ENCODE assay signal across 8 cellular contexts in the genomic region with DNA sequence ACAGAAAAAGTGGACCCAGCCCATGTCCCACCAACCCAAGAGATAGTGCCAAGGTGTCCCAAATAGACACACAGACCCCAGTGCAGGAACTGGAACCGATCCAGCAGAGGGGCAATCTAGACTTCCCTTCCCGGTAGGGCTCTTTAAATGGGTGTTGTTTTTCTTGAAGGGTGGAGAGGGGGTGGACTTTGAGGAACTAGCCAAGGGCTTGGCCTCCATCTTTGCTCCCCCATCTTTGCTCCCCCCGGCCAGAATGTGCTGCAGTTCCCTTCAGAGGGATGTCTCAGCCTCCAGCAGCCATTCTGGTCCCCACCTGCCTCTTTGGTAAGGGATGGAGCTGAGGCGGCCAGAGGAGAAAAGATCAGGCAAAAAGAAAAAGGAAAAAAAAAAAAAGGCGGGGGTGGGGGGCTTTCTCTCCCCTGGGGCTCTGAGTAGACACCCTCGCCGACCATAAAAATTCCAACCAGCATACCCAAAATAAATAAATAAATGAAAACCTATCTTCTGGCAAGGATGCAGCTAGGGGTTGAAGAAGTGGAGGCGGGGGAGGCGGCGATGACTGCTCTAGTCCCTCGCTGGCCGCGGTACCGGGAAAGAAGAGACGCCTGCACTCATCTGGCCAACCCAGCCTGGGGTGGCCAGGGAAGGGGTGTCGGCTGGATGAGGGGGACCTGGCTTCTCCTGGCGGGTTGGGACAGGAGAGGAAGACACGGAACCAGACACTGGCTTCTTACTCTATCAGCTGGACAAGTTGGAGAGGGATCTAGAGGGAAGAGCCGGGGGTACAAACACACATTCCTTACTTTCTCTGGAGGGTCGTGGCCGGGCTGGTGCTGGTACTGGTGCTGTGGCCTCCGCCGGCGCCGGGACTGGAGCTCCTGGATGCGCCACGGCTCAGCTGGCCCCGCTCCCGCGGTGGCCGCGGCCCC. TPM values are rescaled to one million over a fixed set of nuclear protein-coding genes. Genes with fewer than 3 reads are reported as not detected.
DNase-seq lines count a peak whose midpoint lies in the region; ATAC-seq and TF ChIP-seq lines count a peak whose summit lies in the region.

No MANE protein-coding gene starts in this region.

- no peaks in the 10 kb centered on the region for H3K9me3 ChIP-seq in HAP-1
- no peaks in the 10 kb centered on the region for H3K9me3 ChIP-seq in right cardiac atrium (ENCODE audit: control insufficient read depth, low read length)

- ATAC-seq in right cardiac atrium (no peak), GM19023 (IDR thresholded peaks at IDR 0.05; ENCODE audit: unreplicated experiment) (no peak)

- DNase-seq in HAP-1 (ENCODE audit: low spot score in 2 of 2), result peak in 1 of 2 experiments; percentile 43
- peak in 2 of 3 donors; percentile 43 to 68 for DNase-seq in right cardiac atrium
- DNase-seq in skeletal muscle cell (ENCODE audit: low read depth), result no peak
- DNase-seq in OCI-M1 (lab: John Stamatoyannopoulos, UW), result no peak
- no peak for DNase-seq in ACHN
- DNase-seq in hepatic stellate cell (ENCODE audit: low spot score), result no peak

- H3K36me3 ChIP-seq in HAP-1 (replicated peaks), result no peaks in the 10 kb centered on the region

- WGBS in right cardiac atrium, result 2% methylated on average over 32 of the region's 32 CpGs

- H3K27me3 ChIP-seq in HAP-1 (ENCODE audit: low read depth) (peaks cover 31% of the 10 kb centered on the region), right cardiac atrium (ENCODE audit: control insufficient read depth, insufficient read depth) (no peaks in the 10 kb centered on the region)

- H3K4me1 ChIP-seq in HAP-1 (peaks cover 7% of the 10 kb centered on the region), right cardiac atrium (ENCODE audit: control insufficient read depth, insufficient read depth, low read length) (no peaks in the 10 kb centered on the region)

- intact Hi-C loops in right cardiac atrium (cut with DNase I), result loop anchor here in 2 of 4 donors (5.0 to 10.0 kb wide), 2 partner anchors 115 to 117 kb away; a partner anchor contains a TSS

- H3K4me3 ChIP-seq in HAP-1 (peak overlapping the region; percentile 46), WI38 (ENCODE audit: low read depth, low read length) (peak overlapping the region; percentile 47), right cardiac atrium (ENCODE audit: low read length) (peak overlapping the region; percentile 77), skeletal muscle cell (ENCODE audit: low read depth, low read length) (peak overlapping the region; percentile 54)

- no peak overlapping the region for H3K27ac ChIP-seq in right cardiac atrium (ENCODE audit: low read length)

- in situ Hi-C loops in HAP-1 (cut with MboI; ENCODE audit: low sequenced_read_pairs) (loop anchor here (10.0 kb wide), 2 partner anchors 125 to 165 kb away; no protein-coding TSS in a partner anchor), ACHN (cut with HindIII; ENCODE audit: low pct_ligation_motif_present, low pct_unique_long_range_greater_than_20kb, low sequenced_read_pairs) (no loop called here)

- TF ChIP-seq CTCF in WI38 (IDR thresholded peaks at IDR 0.05; ENCODE audit: low read depth, low read length), result no peak

RNA-seq across cellular contexts. Expression of a gene that starts 38.5 kb away (rescaled TPM):
- total RNA-seq in right cardiac atrium, result 10 to 100 TPM; 11.6 to 15.3 (median 14.6) TPM
- 15.1 TPM for polyA plus RNA-seq in right cardiac atrium

Comparison
In these comparisons a context has a peak if more than half of its experiments do, and no peak if none do; other contexts are left out.
1. DNase-seq: peak in right cardiac atrium (2 of 3); none in skeletal muscle cell (single experiment), OCI-M1 (single experiment), ACHN (single experiment) and hepatic stellate cell (single experiment).
2. Peak in every context shown above with its lines, with median percentiles within 50 percentile points of each other: H3K4me3 ChIP-seq.